In the genomic region with DNA sequence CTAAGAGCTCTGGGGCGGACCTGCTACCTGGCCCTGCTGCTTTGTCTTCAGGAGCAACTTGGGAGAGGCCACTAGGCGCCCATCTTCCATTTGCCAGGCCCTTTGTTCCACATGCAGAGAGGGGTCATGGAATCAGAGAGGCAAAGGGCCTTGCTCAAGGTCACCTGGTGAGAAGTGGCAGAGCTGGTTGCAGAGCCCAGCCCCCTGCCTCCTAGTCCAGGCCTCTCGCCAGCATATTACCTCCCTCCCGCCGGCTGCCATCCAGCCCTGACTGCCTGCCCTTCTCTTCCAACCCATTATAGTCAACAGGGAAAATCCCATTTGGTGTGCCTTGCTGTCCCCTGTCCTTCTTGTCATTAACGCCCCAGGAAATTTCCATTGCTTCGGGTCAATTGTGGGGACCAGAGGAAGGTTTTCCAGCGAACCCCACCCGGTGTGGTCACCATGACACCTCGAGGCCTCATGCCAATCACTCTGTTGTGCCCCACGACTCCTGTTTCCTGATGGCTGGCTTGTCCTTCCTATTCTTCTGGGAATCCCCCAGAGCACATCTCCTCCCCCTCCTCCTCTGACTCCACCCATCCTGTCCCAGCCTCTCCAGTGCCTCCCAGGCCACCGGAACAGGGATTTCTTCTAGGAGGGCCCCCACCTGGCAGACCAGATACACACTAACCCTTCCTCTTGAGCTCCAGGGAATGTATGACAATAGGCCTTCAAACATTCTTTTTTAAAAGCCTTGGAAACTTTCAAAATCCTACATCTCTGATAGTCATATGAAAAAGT, we compare ENCODE assay signal across 2 cellular contexts.
TF ChIP-seq lines count a peak whose summit lies in the region.

No MANE protein-coding gene starts in this region.

TF ChIP-seq in HepG2, 621 proteins besides CTCF, POLR2A, EP300 and RAD21 (continued from another document):
- TF ChIP-seq, protein P1, sequence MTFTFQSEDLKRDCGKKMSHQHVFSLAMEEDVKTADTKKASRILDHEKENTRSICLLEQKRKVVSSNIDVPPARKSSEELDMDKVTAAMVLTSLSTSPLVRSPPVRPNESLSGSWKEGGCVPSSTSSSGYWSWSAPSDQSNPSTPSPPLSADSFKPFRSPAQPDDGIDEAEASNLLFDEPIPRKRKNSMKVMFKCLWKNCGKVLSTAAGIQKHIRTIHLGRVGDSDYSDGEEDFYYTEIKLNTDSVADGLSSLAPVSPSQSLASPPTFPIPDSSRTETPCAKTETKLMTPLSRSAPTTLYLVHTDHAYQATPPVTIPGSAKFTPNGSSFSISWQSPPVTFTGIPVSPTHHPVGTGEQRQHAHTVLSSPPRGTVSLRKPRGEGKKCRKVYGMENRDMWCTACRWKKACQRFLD (CRISPR knock-in tag; IDR thresholded peaks at IDR 0.05; ENCODE audit: borderline replicate concordance) = no peak

TF ChIP-seq in WTC11, 78 proteins besides CTCF, POLR2A, EP300 and RAD21 (continued from another document):
- TF ChIP-seq ZNF219 (CRISPR knock-in tag; IDR thresholded peaks at IDR 0.05; ENCODE audit: borderline replicate concordance) = no peak
- no peak for TF ChIP-seq KAT7 (CRISPR knock-in tag; IDR thresholded peaks at IDR 0.05; ENCODE audit: borderline replicate concordance)
